14 cellular contexts compared by ENCODE assay signal in the genomic region with DNA sequence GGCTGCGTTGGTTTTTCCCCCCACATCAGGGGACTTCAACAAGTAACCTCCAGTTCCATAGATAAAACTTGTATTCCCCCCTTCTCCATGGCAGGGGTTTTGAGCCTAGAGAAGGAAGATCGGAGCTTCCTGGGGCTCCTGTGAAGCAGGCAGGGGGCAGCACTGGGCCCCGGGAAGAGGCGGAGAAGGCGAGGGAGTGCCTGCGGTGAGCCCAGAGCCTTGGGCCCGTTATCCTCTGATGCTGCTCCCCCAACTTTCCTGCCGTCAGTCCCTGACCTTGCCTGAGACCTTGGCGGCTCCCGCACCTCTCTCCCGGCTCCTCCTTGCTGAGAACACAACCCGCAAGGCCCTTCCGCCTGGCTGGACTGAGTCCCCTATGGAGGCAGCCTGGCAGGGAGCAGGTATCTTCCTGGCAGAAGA. TPM values are rescaled to one million over a fixed set of nuclear protein-coding genes. Genes with fewer than 3 reads are reported as not detected.
A peak's percentile ranks its signal among the peaks of the same experiment; 100 is the strongest.
DNase-seq lines count a peak whose midpoint lies in the region; ATAC-seq and TF ChIP-seq lines count a peak whose summit lies in the region.
"Had no signal": no experiment of that assay in that cellular context is flagged by ENCODE, and none has a peak within 500 bp of the region (broad histone marks: within the 10 kb centered on the region; RNA-seq: fewer than 3 reads in every experiment).

No MANE protein-coding gene starts in this region.

- no peak for TF ChIP-seq CTCF in activated CD8-positive, alpha-beta T cell treated with anti-CD3 and anti-CD28 coated beads for 36 hours (IDR thresholded peaks at IDR 0.05)
- TF ChIP-seq CTCF in Loucy (conservative IDR thresholded peaks at IDR 0.05; ENCODE audit: low read length) (0 out of 2 replicates have a peak, but pooled peaks have one; percentile 15), fibroblast of pulmonary artery (IDR thresholded peaks at IDR 0.05; ENCODE audit: low read length, missing control alignments) (peak; percentile 8), gastrocnemius medialis (IDR thresholded peaks at IDR 0.05 in 4 of 5, conservative IDR thresholded peaks at IDR 0.05 in 1 of 5) (no peak), PC-9 (conservative IDR thresholded peaks at IDR 0.05) (no peak)

- no peaks in the 10 kb centered on the region for H3K27me3 ChIP-seq in Loucy (ENCODE audit: insufficient read depth, low read length, poor library complexity, severe bottlenecking)
- H3K27me3 ChIP-seq in gastrocnemius medialis, result peaks cover 0 to 20% (median 0%) of the 10 kb centered on the region in 3 donors
- H3K27me3 ChIP-seq in PC-9 (ENCODE audit: insufficient read depth, low read depth), result no peaks in the 10 kb centered on the region

- H3K79me2 ChIP-seq in Loucy (ENCODE audit: insufficient read depth, low read length), result peaks cover 16% of the 10 kb centered on the region; the same call in 1 of the 2 replicates
- no peaks in the 10 kb centered on the region for H3K79me2 ChIP-seq in PC-9 (ENCODE audit: low read depth)

- peaks cover 43% of the 10 kb centered on the region for H3K4me1 Mint-ChIP-seq in activated CD8-positive, alpha-beta T cell treated with anti-CD3 and anti-CD28 coated beads, Interleukin-2, amount 10 ng/mL, durations not matched to agents 7 days and 5 days (ENCODE audit: low read depth)
- peaks cover 32% of the 10 kb centered on the region for H3K4me1 Mint-ChIP-seq in activated CD8-positive, alpha-beta T cell treated with anti-CD3 and anti-CD28 coated beads for 36 hours (ENCODE audit: low read depth)

- ATAC-seq in activated CD8-positive, alpha-beta T cell treated with anti-CD3 and anti-CD28 coated beads, Interleukin-2, amount 10 ng/mL, durations not matched to agents 7 days and 5 days, result no peak
- ATAC-seq in activated CD8-positive, alpha-beta T cell treated with anti-CD3 and anti-CD28 coated beads for 36 hours, result no peak
- ATAC-seq in gastrocnemius medialis, result no peak

- H3K9me3 ChIP-seq in Loucy (ENCODE audit: insufficient read depth, low read depth, low read length), result no peaks in the 10 kb centered on the region
- no peaks in the 10 kb centered on the region for H3K9me3 ChIP-seq in gastrocnemius medialis
- no peaks in the 10 kb centered on the region for H3K9me3 ChIP-seq in PC-9 (ENCODE audit: insufficient read depth, low read depth)

- H3K4me3 ChIP-seq in Loucy (ENCODE audit: low read length, poor library complexity, severe bottlenecking) (no peak overlapping the region), fibroblast of pulmonary artery (replicated peaks; ENCODE audit: low read depth, low read length) (no peak overlapping the region), gastrocnemius medialis (no peak overlapping the region), PC-9 (no peak overlapping the region)

- no peaks in the 10 kb centered on the region for H3K27me3 Mint-ChIP-seq in activated CD8-positive, alpha-beta T cell treated with anti-CD3 and anti-CD28 coated beads, Interleukin-2, amount 10 ng/mL, durations not matched to agents 7 days and 5 days (ENCODE audit: low read depth)
- H3K27me3 Mint-ChIP-seq in activated CD8-positive, alpha-beta T cell treated with anti-CD3 and anti-CD28 coated beads for 36 hours, result no peaks in the 10 kb centered on the region

- in situ Hi-C loops in gastrocnemius medialis (cut with MboI; ENCODE audit: low sequenced_read_pairs in 4 of 4), result no loop called here

- peaks cover 31% of the 10 kb centered on the region for H3K4me1 ChIP-seq in Loucy (ENCODE audit: insufficient read depth, low read length, poor library complexity, severe bottlenecking)
- peaks cover 17 to 20% of the 10 kb centered on the region in 2 donors for H3K4me1 ChIP-seq in gastrocnemius medialis
- H3K4me1 ChIP-seq in PC-9 (replicated peaks; ENCODE audit: insufficient read depth), result peaks cover 22% of the 10 kb centered on the region

- no peak overlapping the region for H3K27ac Mint-ChIP-seq in activated CD8-positive, alpha-beta T cell treated with anti-CD3 and anti-CD28 coated beads, Interleukin-2, amount 10 ng/mL, durations not matched to agents 7 days and 5 days
- H3K27ac Mint-ChIP-seq in activated CD8-positive, alpha-beta T cell treated with anti-CD3 and anti-CD28 coated beads for 36 hours, result no peak overlapping the region

- CTCF ChIA-PET in activated CD8-positive, alpha-beta T cell treated with anti-CD3 and anti-CD28 coated beads, Interleukin-2, amount 10 ng/mL, durations not matched to agents 7 days and 5 days (lab: Charles Lee), result interaction anchor here (1.7 to 4.5 kb wide), 3 partner anchors 13 to 26 kb away, joined by 13 to 43 read pairs (median 24); no protein-coding TSS in a partner anchor
- CTCF ChIA-PET in activated CD8-positive, alpha-beta T cell treated with anti-CD3 and anti-CD28 coated beads for 36 hours (lab: Charles Lee), result interaction anchor here (2.3 to 4.7 kb wide), 4 partner anchors 9 to 26 kb away, joined by 7 to 44 read pairs (median 26); no protein-coding TSS in a partner anchor
- CTCF ChIA-PET in PC-9 (lab: Charles Lee), result no interaction called here

- POLR2A ChIA-PET in activated CD8-positive, alpha-beta T cell treated with anti-CD3 and anti-CD28 coated beads, Interleukin-2, amount 10 ng/mL, durations not matched to agents 7 days and 5 days (lab: Charles Lee), result no interaction called here
- POLR2A ChIA-PET in activated CD8-positive, alpha-beta T cell treated with anti-CD3 and anti-CD28 coated beads for 36 hours (lab: Charles Lee), result interaction anchor here (1.5 kb wide), 1 partner anchor 18 kb away, joined by 3 read pairs; a partner anchor contains a TSS
- POLR2A ChIA-PET in PC-9 (lab: Charles Lee; ENCODE audit: unreplicated experiment), result no interaction called here

- no peak for DNase-seq in activated CD8-positive, alpha-beta T cell treated with anti-CD3 and anti-CD28 coated beads, Interleukin-2, amount 10 ng/mL, durations not matched to agents 7 days and 5 days
- DNase-seq in activated CD8-positive, alpha-beta T cell treated with anti-CD3 and anti-CD28 coated beads for 36 hours, result no peak
- DNase-seq in fibroblast of pulmonary artery (ENCODE audit: low read depth) (no peak), gastrocnemius medialis (no peak), PC-9 (no peak), NCI-H2107 treated with DMSO at 0.1 percent for 48 hours (lab: John Stamatoyannopoulos, UW; ENCODE audit: unreplicated experiment) (no peak)
- DNase-seq in activated T-cell treated with anti-CD3 and anti-CD28 coated beads, Interleukin-2, amount 50 U/mL, for 48 hours, result no peak
- DNase-seq: activated T-cell treated with anti-CD3 and anti-CD28 coated beads for 4 hours, NCI-H748 treated with DMSO at 0.1 percent for 48 hours, retina had no signal

- H2AFZ ChIP-seq in Loucy (ENCODE audit: low read length) (no peak overlapping the region), PC-9 (no peak overlapping the region)

- H3K4me2 ChIP-seq in Loucy (ENCODE audit: low read depth, low read length, poor library complexity, severe bottlenecking) (no peak overlapping the region), PC-9 (no peak overlapping the region)

- H3K36me3 ChIP-seq in Loucy (ENCODE audit: insufficient read depth, low read length), result no peaks in the 10 kb centered on the region
- H3K36me3 ChIP-seq in gastrocnemius medialis, result no peaks in the 10 kb centered on the region
- H3K36me3 ChIP-seq in PC-9 (ENCODE audit: low read depth), result no peaks in the 10 kb centered on the region

- no TSS peak for BruUV-seq in PC-9 (replicated peaks; lab: Mats Ljungman, UMichigan)

- H4K20me1 ChIP-seq in Loucy (ENCODE audit: insufficient read depth, low read length, poor library complexity, severe bottlenecking), result peaks cover 19% of the 10 kb centered on the region
- H4K20me1 ChIP-seq in PC-9 (ENCODE audit: insufficient read depth), result no peaks in the 10 kb centered on the region

- H3K4me3 Mint-ChIP-seq in activated CD8-positive, alpha-beta T cell treated with anti-CD3 and anti-CD28 coated beads, Interleukin-2, amount 10 ng/mL, durations not matched to agents 7 days and 5 days, result peak overlapping the region; percentile 98
- H3K4me3 Mint-ChIP-seq in activated CD8-positive, alpha-beta T cell treated with anti-CD3 and anti-CD28 coated beads for 36 hours, result no peak overlapping the region

- intact Hi-C loops in activated CD8-positive, alpha-beta T cell treated with anti-CD3 and anti-CD28 coated beads for 36 hours (cut with micrococcal nuclease), result no loop called here
- intact Hi-C loops in gastrocnemius medialis (cut with DNase I; ENCODE audit: low total_unique reads), result no loop called here
- intact Hi-C loops in PC-9 (cut with micrococcal nuclease; ENCODE audit: unreplicated experiment), result no loop called here

- H3F3A ChIP-seq in Loucy (ENCODE audit: low read depth), result no peaks in the 10 kb centered on the region
- H3F3A ChIP-seq in PC-9 (ENCODE audit: insufficient read depth, low read depth), result peaks cover 30% of the 10 kb centered on the region

- peak overlapping the region in 3 of 4 donors; percentile 68 to 71 (median 68) for H3K27ac ChIP-seq in gastrocnemius medialis
- no peak overlapping the region for H3K27ac ChIP-seq in PC-9

- peaks cover 6% of the 10 kb centered on the region for H3K36me3 Mint-ChIP-seq in activated CD8-positive, alpha-beta T cell treated with anti-CD3 and anti-CD28 coated beads, Interleukin-2, amount 10 ng/mL, durations not matched to agents 7 days and 5 days (ENCODE audit: low read depth)
- peaks cover 1% of the 10 kb centered on the region for H3K36me3 Mint-ChIP-seq in activated CD8-positive, alpha-beta T cell treated with anti-CD3 and anti-CD28 coated beads for 36 hours (ENCODE audit: low read depth)

- no peak for TF ChIP-seq POLR2A in gastrocnemius medialis (IDR thresholded peaks at IDR 0.05)

- H3K9me2 ChIP-seq in Loucy (replicated peaks; ENCODE audit: low read depth, low read length) (no peaks in the 10 kb centered on the region), PC-9 (ENCODE audit: insufficient read depth) (no peaks in the 10 kb centered on the region)

- no peak overlapping the region for H3K9ac ChIP-seq in Loucy (ENCODE audit: low read depth, low read length, poor library complexity, severe bottlenecking)

- H3K9me3 Mint-ChIP-seq in activated CD8-positive, alpha-beta T cell treated with anti-CD3 and anti-CD28 coated beads, Interleukin-2, amount 10 ng/mL, durations not matched to agents 7 days and 5 days (ENCODE audit: insufficient read depth), result no peaks in the 10 kb centered on the region
- no peaks in the 10 kb centered on the region for H3K9me3 Mint-ChIP-seq in activated CD8-positive, alpha-beta T cell treated with anti-CD3 and anti-CD28 coated beads for 36 hours

RNA-seq across cellular contexts. Expression of a gene that starts 2.5 kb away (rescaled TPM):
- total RNA-seq in activated CD8-positive, alpha-beta T cell treated with anti-CD3 and anti-CD28 coated beads, Interleukin-2, amount 10 ng/mL, durations not matched to agents 7 days and 5 days, result 10 to 100 TPM; 33.4 to 34.6 TPM
- 10 to 100 TPM; 28.4 to 34.3 TPM for total RNA-seq in activated CD8-positive, alpha-beta T cell treated with anti-CD3 and anti-CD28 coated beads for 36 hours
- 10 to 100 TPM in 3 of 4 donors, 1 to 10 TPM in 1; 6.9 to 44.5 (median 13.7) TPM for total RNA-seq in gastrocnemius medialis
- 10.7 and 12.7 TPM in 2 replicates for total RNA-seq in PC-9 (2021)

RNA-seq across cellular contexts. Expression of a gene that starts 18.0 kb away (rescaled TPM):
- total RNA-seq in activated CD8-positive, alpha-beta T cell treated with anti-CD3 and anti-CD28 coated beads, Interleukin-2, amount 10 ng/mL, durations not matched to agents 7 days and 5 days, result not detected
- total RNA-seq in activated CD8-positive, alpha-beta T cell treated with anti-CD3 and anti-CD28 coated beads for 36 hours, result not detected
- total RNA-seq in gastrocnemius medialis (not detected), PC-9 (2021) (0.41 TPM in 1 of 2 replicates, not detected in the other)
- total RNA-seq: T-helper 1 cell treated with Interleukin-12 subunit alpha and Interleukin-12 subunit beta and Interleukin-4 antibody, amounts not matched to agents 30 ng/mL and 1 ng/mL, for 36 hours had no signal

RNA-seq across cellular contexts. Expression of a gene that starts 34.6 kb away (rescaled TPM):
- total RNA-seq in activated CD8-positive, alpha-beta T cell treated with anti-CD3 and anti-CD28 coated beads, Interleukin-2, amount 10 ng/mL, durations not matched to agents 7 days and 5 days, result not detected
- not detected for total RNA-seq in activated CD8-positive, alpha-beta T cell treated with anti-CD3 and anti-CD28 coated beads for 36 hours
- total RNA-seq in gastrocnemius medialis, result not detected
- total RNA-seq in PC-9 (2021), result 4.9 and 7.8 TPM in 2 replicates
- total RNA-seq: liver; T-helper 1 cell treated with Interleukin-12 subunit alpha and Interleukin-12 subunit beta and Interleukin-4 antibody, amounts not matched to agents 30 ng/mL and 1 ng/mL, for 36 hours; urinary bladder had no signal

Comparison
In these comparisons a context has a peak if more than half of its experiments do, and no peak if none do; other contexts are left out.
1. CTCF ChIP-seq: peak in Loucy (single experiment) and fibroblast of pulmonary artery (single experiment); none in activated CD8-positive, alpha-beta T cell treated with anti-CD3 and anti-CD28 coated beads for 36 hours (single experiment), gastrocnemius medialis (0 of 5) and PC-9 (single experiment).